In genomic region chr17:76586741-76587487, GRCh38 we compare ENCODE assay signal across 10 cellular contexts. TPM values are rescaled to one million over a fixed set of nuclear protein-coding genes. Genes with fewer than 3 reads are reported as not detected.
DNase-seq lines count a peak whose midpoint lies in the region; ATAC-seq and TF ChIP-seq lines count a peak whose summit lies in the region.
"Had no signal": no experiment of that assay in that cellular context is flagged by ENCODE, and none has a peak within 500 bp of the region (broad histone marks: within the 10 kb centered on the region; RNA-seq: fewer than 3 reads in every experiment).

No MANE protein-coding gene starts in this region.

- intact Hi-C loops in left ventricle myocardium inferior (cut with micrococcal nuclease) = no loop called here

- H2AFZ ChIP-seq in MM.1S (ENCODE audit: low read length) = no peak overlapping the region

- H3K9me3 Mint-ChIP-seq in endothelial cell (ENCODE audit: unreplicated experiment) = no peaks in the 10 kb centered on the region

- TF ChIP-seq POLR2A in tibial nerve (IDR thresholded peaks at IDR 0.05) (no peak), GM18505 (IDR thresholded peaks at IDR 0.05; ENCODE audit: borderline replicate concordance, extremely low read depth, insufficient read depth, insufficient read length) (no peak)

- H3K9me2 ChIP-seq in MM.1S (replicated peaks; ENCODE audit: insufficient read depth, low read length) = no peaks in the 10 kb centered on the region

- H3K4me1 ChIP-seq in tibial nerve = peaks cover 0 to 35% (median 11%) of the 10 kb centered on the region in 4 donors
- 0 out of 2 replicates have a peak, but pooled peaks cover 3% of the 10 kb centered on the region for H3K4me1 ChIP-seq in MM.1S (ENCODE audit: low read length)
- peaks cover 29% of the 10 kb centered on the region for H3K4me1 ChIP-seq in left ventricle myocardium inferior

- H3K79me2 ChIP-seq in MM.1S (ENCODE audit: low read length) = no peaks in the 10 kb centered on the region

- no peak overlapping the region for H3K9ac ChIP-seq in MM.1S (ENCODE audit: low read length)

- no peak for ATAC-seq in GM18505 (IDR thresholded peaks at IDR 0.05; ENCODE audit: unreplicated experiment)

- H3F3A ChIP-seq in MM.1S (ENCODE audit: insufficient read depth, low read length) = no peaks in the 10 kb centered on the region

- H3K27me3 ChIP-seq in tibial nerve = peaks cover 0 to 12% of the 10 kb centered on the region in 2 donors
- H3K27me3 ChIP-seq in MM.1S (replicated peaks; ENCODE audit: insufficient read depth, low read length) = peaks cover 76% of the 10 kb centered on the region
- H3K27me3 ChIP-seq in left ventricle myocardium inferior (ENCODE audit: low read depth) = peaks cover 41% of the 10 kb centered on the region

- no peaks in the 10 kb centered on the region for H3K9me3 ChIP-seq in tibial nerve
- no peaks in the 10 kb centered on the region for H3K9me3 ChIP-seq in MM.1S (replicated peaks; ENCODE audit: insufficient read depth, low read length)
- no peaks in the 10 kb centered on the region for H3K9me3 ChIP-seq in left ventricle myocardium inferior (replicated peaks)

- H3K27ac ChIP-seq in tibial nerve (peak overlapping the region in 3 of 4 donors; percentile 86 to 95 (median 92)), MM.1S (ENCODE audit: low read length) (no peak overlapping the region), left ventricle myocardium inferior (replicated peaks) (no peak overlapping the region)

- no peak overlapping the region for H3K27ac Mint-ChIP-seq in endothelial cell (ENCODE audit: unreplicated experiment)

- H3K36me3 Mint-ChIP-seq in endothelial cell (ENCODE audit: low read depth, unreplicated experiment) = peaks cover 11% of the 10 kb centered on the region

- no peak for TF ChIP-seq EP300 in tibial nerve (IDR thresholded peaks at IDR 0.05)

- H4K20me1 ChIP-seq in MM.1S (ENCODE audit: insufficient read depth, low read length) = no peaks in the 10 kb centered on the region

- 44 to 50% methylated on average over 11 to 13 of the region's 17 CpGs for WGBS in tibial nerve, 2 donors

- DNase-seq in NOMO-1 treated with dmso at 0.1 percent for 144 hours (lab: John Stamatoyannopoulos, UW; ENCODE audit: unreplicated experiment) = peak; percentile 11
- no peak for DNase-seq in NOMO-1 (lab: John Stamatoyannopoulos, UW; ENCODE audit: unreplicated experiment in 2 of 2)
- DNase-seq in NCI-H345 (lab: John Stamatoyannopoulos, UW) = peak; percentile 96
- no peak for DNase-seq in endothelial cell (ENCODE audit: low spot score)
- DNase-seq in tibial nerve (ENCODE audit: low spot score in 2 of 2) = no peak
- DNase-seq in MM.1S = no peak
- DNase-seq in left ventricle myocardium inferior = no peak
- DNase-seq: NCI-H446 had no signal

- no peaks in the 10 kb centered on the region for H3K4me1 Mint-ChIP-seq in endothelial cell (ENCODE audit: unreplicated experiment)

- H3K4me3 ChIP-seq in tibial nerve (peak overlapping the region in 2 of 4 donors; percentile 68 to 76), MM.1S (ENCODE audit: low read length) (no peak overlapping the region), left ventricle myocardium inferior (no peak overlapping the region)

- H3K36me3 ChIP-seq in tibial nerve (no peaks in the 10 kb centered on the region), MM.1S (replicated peaks; ENCODE audit: insufficient read depth, low read length) (no peaks in the 10 kb centered on the region), left ventricle myocardium inferior (no peaks in the 10 kb centered on the region)

- no peak overlapping the region for H3K4me2 ChIP-seq in MM.1S (ENCODE audit: low read depth, low read length)

- H3K4me3 Mint-ChIP-seq in endothelial cell (ENCODE audit: unreplicated experiment) = peak overlapping the region; percentile 75

- H3K27me3 Mint-ChIP-seq in endothelial cell (ENCODE audit: unreplicated experiment) = peaks cover 28% of the 10 kb centered on the region

- TF ChIP-seq CTCF in endothelial cell (IDR thresholded peaks at IDR 0.05; ENCODE audit: unreplicated experiment) (no peak), tibial nerve (IDR thresholded peaks at IDR 0.05) (no peak), MM.1S (IDR thresholded peaks at IDR 0.05; ENCODE audit: low read length) (no peak), left ventricle myocardium inferior (IDR thresholded peaks at IDR 0.05; ENCODE audit: borderline replicate concordance) (no peak)

RNA-seq across cellular contexts. Expression of gene ST6GALNAC2, which starts 1.3 kb away (rescaled TPM):
- total RNA-seq in endothelial cell (ENCODE audit: unreplicated experiment) (2.2 TPM), tibial nerve (100 to 1,000 TPM in 1 of 4 donors, 10 to 100 TPM in 3; 58.5 to 128 (median 69.1) TPM), left ventricle myocardium inferior (4.3 TPM)

RNA-seq across cellular contexts. Expression of gene PRCD, which starts 47.1 kb away (rescaled TPM):
- 0.54 TPM for total RNA-seq in endothelial cell (ENCODE audit: unreplicated experiment)
- total RNA-seq in tibial nerve = 10 to 100 TPM in 3 of 4 donors, 1 to 10 TPM in 1; 6.6 to 23.5 (median 14.1) TPM
- total RNA-seq in left ventricle myocardium inferior = 3.9 TPM

RNA-seq across cellular contexts. Expression of gene CYGB, which starts 49.4 kb away (rescaled TPM):
- total RNA-seq in endothelial cell (ENCODE audit: unreplicated experiment) (0.51 TPM), tibial nerve (10 to 100 TPM; 40.2 to 59.2 (median 48.8) TPM), left ventricle myocardium inferior (24.1 TPM)

RNA-seq across cellular contexts. Expression of gene ST6GALNAC1, which starts 56.6 kb away (rescaled TPM):
- total RNA-seq in endothelial cell (ENCODE audit: unreplicated experiment) (0.77 TPM), tibial nerve (10 to 100 TPM in 2 of 4 donors, 1 to 10 TPM in 2; 2.4 to 13.8 (median 7.4) TPM), left ventricle myocardium inferior (3.1 TPM)
- total RNA-seq: renal cortical epithelial cell had no signal

Comparison
In these comparisons a context has a peak if more than half of its experiments do, and no peak if none do; other contexts are left out.
1. DNase-seq: peak in NOMO-1 treated with dmso at 0.1 percent for 144 hours (single experiment) and NCI-H345 (single experiment); none in NOMO-1 (0 of 2), endothelial cell (single experiment), tibial nerve (0 of 2), MM.1S (single experiment) and left ventricle myocardium inferior (single experiment).
2. H3K27ac ChIP-seq: peak in tibial nerve (3 of 4); none in MM.1S (single experiment) and left ventricle myocardium inferior (single experiment).
3. RNA of gene ST6GALNAC2, which starts 1.3 kb away (total RNA-seq): 58.5 to 128 TPM in tibial nerve; 4.3 TPM in left ventricle myocardium inferior (single experiment) and 2.2 TPM in endothelial cell (single experiment); every median in the first group is over 10 times any median in the second.
4. RNA of gene CYGB, which starts 49.4 kb away (total RNA-seq): 40.2 to 59.2 TPM in tibial nerve and 24.1 TPM in left ventricle myocardium inferior (single experiment); 0.51 TPM in endothelial cell (single experiment); every median in the first group is over 10 times any median in the second.